In the genomic region with DNA sequence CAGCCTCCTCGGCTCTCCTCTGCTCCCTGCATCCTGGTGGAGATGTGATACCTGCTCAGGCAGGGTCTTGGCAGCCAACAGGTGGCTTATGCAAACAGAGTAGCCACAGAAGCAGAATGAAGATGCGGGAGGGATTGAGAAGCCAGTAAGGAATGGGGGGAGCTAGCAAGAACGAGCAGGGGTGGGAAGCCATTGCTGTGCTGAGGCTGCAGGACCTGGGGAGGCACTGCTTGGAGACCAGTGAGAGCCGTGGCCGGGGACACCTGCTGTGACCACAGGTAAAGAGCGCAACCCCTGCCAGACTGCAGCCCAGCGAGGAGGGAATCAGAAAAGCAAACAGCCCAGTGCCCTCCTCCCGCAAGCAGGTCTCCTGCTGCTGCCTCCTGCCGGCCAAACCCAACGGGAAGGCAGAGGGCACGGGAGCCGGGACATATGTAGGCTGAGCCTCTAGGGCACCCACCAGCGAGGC, we compare ENCODE assay signal across 1 cellular context.
TF ChIP-seq lines count a peak whose summit lies in the region.

No MANE protein-coding gene starts in this region.

TF ChIP-seq in endothelial cell of umbilical vein, 7 proteins besides CTCF, POLR2A, EP300 and RAD21 (continued from another document):
- TF ChIP-seq EZH2 (IDR thresholded peaks at IDR 0.05; ENCODE audit: borderline replicate concordance, low read depth, low read length, severe bottlenecking): no peak
- TF ChIP-seq JUN (IDR thresholded peaks at IDR 0.05; ENCODE audit: borderline replicate concordance, insufficient read depth, insufficient read length, low read depth): no peak
- no peak for TF ChIP-seq FOS (IDR thresholded peaks at IDR 0.05; ENCODE audit: borderline replicate concordance, insufficient read depth, low read length)
- TF ChIP-seq, protein P1, sequence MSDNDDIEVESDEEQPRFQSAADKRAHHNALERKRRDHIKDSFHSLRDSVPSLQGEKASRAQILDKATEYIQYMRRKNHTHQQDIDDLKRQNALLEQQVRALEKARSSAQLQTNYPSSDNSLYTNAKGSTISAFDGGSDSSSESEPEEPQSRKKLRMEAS (IDR thresholded peaks at IDR 0.05; ENCODE audit: insufficient read depth, insufficient read length): no peak
- TF ChIP-seq GATA2 (IDR thresholded peaks at IDR 0.05; ENCODE audit: insufficient read depth, insufficient read length, low read depth, low read length): no peak
- no peak for TF ChIP-seq MYC (IDR thresholded peaks at IDR 0.05; ENCODE audit: low read depth, low read length)
